In the genomic region with DNA sequence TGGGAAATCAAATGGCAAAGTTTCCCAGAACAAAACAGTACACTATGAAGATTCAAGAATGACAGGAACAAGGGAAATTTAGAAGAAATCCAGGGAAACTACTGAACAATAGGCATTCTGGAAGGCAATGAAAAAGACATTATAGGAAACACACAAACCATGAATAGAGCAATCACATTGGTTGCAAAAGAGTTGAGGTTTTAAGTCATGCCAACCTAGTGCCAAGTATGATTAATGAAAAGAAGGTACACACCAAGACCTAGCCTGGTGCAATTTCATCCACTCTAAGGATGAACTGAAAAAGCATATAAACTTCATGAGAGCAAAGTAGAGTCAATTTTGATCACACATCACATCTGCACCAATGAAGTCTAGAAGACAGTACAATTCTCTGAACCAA, we compare ENCODE assay signal across 31 cellular contexts.
"Had no signal": no experiment of that assay in that cellular context is flagged by ENCODE, and none has a peak within 500 bp of the region (broad histone marks: within the 10 kb centered on the region; RNA-seq: fewer than 3 reads in every experiment).

No MANE protein-coding gene starts in this region.

- H2AFZ ChIP-seq: parathyroid adenoma had no signal

- H3K4me1 ChIP-seq: body of pancreas, foreskin keratinocyte, heart left ventricle, parathyroid adenoma, psoas muscle, right atrium auricular region, spleen, testis, transverse colon had no signal

- ATAC-seq: activated CD4-positive, alpha-beta T cell treated with anti-CD3 and anti-CD28 coated beads for 36 hours; activated CD8-positive, alpha-beta memory T cell treated with anti-CD3 and anti-CD28 coated beads, Interleukin-2, amount 10 ng/mL, durations not matched to agents 7 days and 5 days; activated CD8-positive, alpha-beta T cell treated with anti-CD3 and anti-CD28 coated beads, Interleukin-2, amount 10 ng/mL, durations not matched to agents 7 days and 5 days; activated naive CD8-positive, alpha-beta T cell treated with anti-CD3 and anti-CD28 coated beads, Interleukin-2, amount 50 U/mL, for 24 hours; body of pancreas; foreskin keratinocyte; heart left ventricle; naive thymus-derived CD8-positive, alpha-beta T cell; psoas muscle; stimulated activated naive CD8-positive, alpha-beta T cell treated with anti-CD3 and anti-CD28 coated beads, Interleukin-15, Interleukin-2, amounts not matched to agents 100 U/mL and 50 U/mL, for 24 hours had no signal

- H3K27me3 ChIP-seq: body of pancreas, dorsolateral prefrontal cortex, foreskin keratinocyte, heart left ventricle, right atrium auricular region, spleen, testis, transverse colon had no signal

- H3K4me1 Mint-ChIP-seq: activated CD4-positive, alpha-beta T cell treated with anti-CD3 and anti-CD28 coated beads for 36 hours; activated CD8-positive, alpha-beta memory T cell treated with anti-CD3 and anti-CD28 coated beads, Interleukin-2, amount 10 ng/mL, durations not matched to agents 7 days and 5 days; activated naive CD4-positive, alpha-beta T cell treated with anti-CD3 and anti-CD28 coated beads, Interleukin-2, amount 50 U/mL, for 24 hours; activated naive CD8-positive, alpha-beta T cell treated with anti-CD3 and anti-CD28 coated beads, Interleukin-2, amount 50 U/mL, for 24 hours; memory B cell; naive thymus-derived CD8-positive, alpha-beta T cell; neural crest cell had no signal

- H3K27me3 Mint-ChIP-seq: activated CD4-positive, alpha-beta T cell treated with anti-CD3 and anti-CD28 coated beads for 36 hours; activated CD8-positive, alpha-beta memory T cell treated with anti-CD3 and anti-CD28 coated beads, Interleukin-2, amount 10 ng/mL, durations not matched to agents 7 days and 5 days; activated naive CD4-positive, alpha-beta T cell treated with anti-CD3 and anti-CD28 coated beads, Interleukin-2, amount 50 U/mL, for 24 hours; activated naive CD8-positive, alpha-beta T cell treated with anti-CD3 and anti-CD28 coated beads, Interleukin-2, amount 50 U/mL, for 24 hours; memory B cell; naive thymus-derived CD8-positive, alpha-beta T cell had no signal

- H3K9ac ChIP-seq: parathyroid adenoma had no signal

- H3K4me3 Mint-ChIP-seq: activated CD4-positive, alpha-beta T cell treated with anti-CD3 and anti-CD28 coated beads for 36 hours; activated CD8-positive, alpha-beta memory T cell treated with anti-CD3 and anti-CD28 coated beads, Interleukin-2, amount 10 ng/mL, durations not matched to agents 7 days and 5 days; activated CD8-positive, alpha-beta T cell treated with anti-CD3 and anti-CD28 coated beads, Interleukin-2, amount 10 ng/mL, durations not matched to agents 7 days and 5 days; activated naive CD4-positive, alpha-beta T cell treated with anti-CD3 and anti-CD28 coated beads, Interleukin-2, amount 50 U/mL, for 24 hours; activated naive CD8-positive, alpha-beta T cell treated with anti-CD3 and anti-CD28 coated beads, Interleukin-2, amount 50 U/mL, for 24 hours; memory B cell; naive thymus-derived CD8-positive, alpha-beta T cell; neural crest cell; T-helper 2 cell treated with Interferon-gamma antibody and Interleukin-4, amounts not matched to agents 5 μg/mL and 100 μg/mL, for 36 hours had no signal

- H3K36me3 ChIP-seq: heart left ventricle, right atrium auricular region, spleen, transverse colon had no signal

- H3K9me3 ChIP-seq: body of pancreas, heart left ventricle, psoas muscle, right atrium auricular region, testis, transverse colon had no signal

- H3K9me3 Mint-ChIP-seq: activated naive CD4-positive, alpha-beta T cell treated with anti-CD3 and anti-CD28 coated beads, Interleukin-2, amount 50 U/mL, for 24 hours; activated naive CD8-positive, alpha-beta T cell treated with anti-CD3 and anti-CD28 coated beads, Interleukin-2, amount 50 U/mL, for 24 hours; activated T-helper 2 cell treated with anti-CD3 and anti-CD28 coated beads, Interferon-gamma antibody, Interleukin-2, Interleukin-4, amounts not matched to agents 10 μg/mL and 5 μg/mL and 100 μg/mL, durations not matched to agents 14 hours and 24 hours and 36 hours; memory B cell had no signal

- DNase-seq: activated CD4-positive, alpha-beta T cell treated with anti-CD3 and anti-CD28 coated beads for 36 hours; activated CD4-positive, CD25-positive, alpha-beta regulatory T cell; activated CD8-positive, alpha-beta memory T cell treated with anti-CD3 and anti-CD28 coated beads, Interleukin-2, amount 10 ng/mL, durations not matched to agents 7 days and 5 days; activated CD8-positive, alpha-beta T cell treated with anti-CD3 and anti-CD28 coated beads, Interleukin-2, amount 10 ng/mL, durations not matched to agents 7 days and 5 days; activated naive CD8-positive, alpha-beta T cell treated with anti-CD3 and anti-CD28 coated beads, Interleukin-2, amount 50 U/mL, for 24 hours; activated T-cell treated with anti-CD3 and anti-CD28 coated beads, Interleukin-2, amount 50 U/mL, for 48 hours; anterior cingulate cortex; body of pancreas; dorsolateral prefrontal cortex; effector memory CD4-positive, alpha-beta T cell; erythroblast; foreskin keratinocyte; heart left ventricle; midbrain; naive thymus-derived CD8-positive, alpha-beta T cell; nucleus accumbens; psoas muscle; spleen; stimulated activated CD4-positive, alpha-beta T cell treated with anti-CD3 and anti-CD28 coated beads, Interleukin-2, amount 100 ng/mL, for 48 hours; stimulated activated naive CD8-positive, alpha-beta T cell treated with anti-CD3 and anti-CD28 coated beads, Interleukin-15, Interleukin-2, amounts not matched to agents 100 U/mL and 50 U/mL, for 24 hours; T-helper 1 cell; testis; transverse colon had no signal

- H3K4me3 ChIP-seq: body of pancreas, coronary artery, dorsolateral prefrontal cortex, heart left ventricle, psoas muscle, right atrium auricular region, spleen, testis, transverse colon had no signal

- H3K27ac Mint-ChIP-seq: activated CD4-positive, alpha-beta T cell treated with anti-CD3 and anti-CD28 coated beads for 36 hours; activated CD8-positive, alpha-beta memory T cell treated with anti-CD3 and anti-CD28 coated beads, Interleukin-2, amount 10 ng/mL, durations not matched to agents 7 days and 5 days; activated CD8-positive, alpha-beta T cell treated with anti-CD3 and anti-CD28 coated beads, Interleukin-2, amount 10 ng/mL, durations not matched to agents 7 days and 5 days; activated naive CD4-positive, alpha-beta T cell treated with anti-CD3 and anti-CD28 coated beads, Interleukin-2, amount 50 U/mL, for 24 hours; activated naive CD8-positive, alpha-beta T cell treated with anti-CD3 and anti-CD28 coated beads, Interleukin-2, amount 50 U/mL, for 24 hours; activated T-helper 2 cell treated with anti-CD3 and anti-CD28 coated beads, Interferon-gamma antibody, Interleukin-2, Interleukin-4, amounts not matched to agents 10 μg/mL and 5 μg/mL and 100 μg/mL, durations not matched to agents 14 hours and 24 hours and 36 hours; memory B cell; naive thymus-derived CD8-positive, alpha-beta T cell; T-helper 2 cell treated with Interferon-gamma antibody and Interleukin-4, amounts not matched to agents 5 μg/mL and 100 μg/mL, for 36 hours had no signal

- H3K27ac ChIP-seq: body of pancreas, coronary artery, dorsolateral prefrontal cortex, foreskin keratinocyte, heart left ventricle, parathyroid adenoma, psoas muscle, right atrium auricular region, spleen, testis, transverse colon had no signal

- H3K36me3 Mint-ChIP-seq: activated CD8-positive, alpha-beta memory T cell treated with anti-CD3 and anti-CD28 coated beads, Interleukin-2, amount 10 ng/mL, durations not matched to agents 7 days and 5 days; activated naive CD4-positive, alpha-beta T cell treated with anti-CD3 and anti-CD28 coated beads, Interleukin-2, amount 50 U/mL, for 24 hours; memory B cell; naive thymus-derived CD8-positive, alpha-beta T cell had no signal

- H3K79me2 ChIP-seq: parathyroid adenoma had no signal
